6 cellular contexts compared by ENCODE assay signal in the genomic region with DNA sequence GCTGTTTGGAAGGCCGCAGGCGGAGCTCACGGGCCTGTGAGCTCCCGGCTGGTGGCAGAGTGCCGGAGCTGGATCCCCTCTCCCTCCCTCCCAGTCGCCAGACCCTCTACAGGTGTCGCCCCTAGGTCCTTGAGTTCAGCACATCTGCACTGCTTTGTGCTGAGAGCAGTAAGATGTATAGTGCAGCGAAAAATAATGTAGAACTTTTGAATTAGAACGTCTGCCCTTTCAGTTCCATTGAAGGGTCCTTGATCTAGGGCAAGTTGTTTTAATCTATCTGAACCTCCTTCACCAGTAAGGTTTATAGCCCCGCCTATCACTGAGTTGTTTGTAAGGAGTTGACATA. TPM values are rescaled to one million over a fixed set of nuclear protein-coding genes. Genes with fewer than 3 reads are reported as not detected.
DNase-seq lines count a peak whose midpoint lies in the region; ATAC-seq and TF ChIP-seq lines count a peak whose summit lies in the region.

No MANE protein-coding gene starts in this region.

- peak overlapping the region; percentile 95 for H3K9ac ChIP-seq in OCI-LY1 (ENCODE audit: low read length)

- TF ChIP-seq CTCF in OCI-LY1 (IDR thresholded peaks at IDR 0.05; ENCODE audit: low read length), result no peak
- TF ChIP-seq CTCF in heart right ventricle (IDR thresholded peaks at IDR 0.05), result no peak
- no peak for TF ChIP-seq CTCF in transverse colon (IDR thresholded peaks at IDR 0.05)

- H4K20me1 ChIP-seq in OCI-LY1 (ENCODE audit: insufficient read depth, low read length), result no peaks in the 10 kb centered on the region

- no peak overlapping the region; the same call in 1 of the 2 replicates for H2AFZ ChIP-seq in OCI-LY1 (ENCODE audit: low read length)

- ATAC-seq in activated T-cell treated with anti-CD3 and anti-CD28 coated beads, Interleukin-2, amount 50 U/mL, for 72 hours (replicated peaks in 1 of 2), result peak; percentile 70 to 75
- ATAC-seq in heart right ventricle, result peak; percentile 43 to 86 (median 70)

- in situ Hi-C loops in transverse colon (cut with MboI; ENCODE audit: low pct_ligation_motif_present in 1 of 4, low pct_unique_long_range_greater_than_20kb in 1 of 4, low sequenced_read_pairs in 3 of 4), result loop anchor here in 3 of 4 donors (25.0 kb wide), 4 partner anchors 332 to 1293 kb away; partner anchors contain the start of genes C11orf54 (in 2 of the 3), TAF1D (in 2 of the 3), CEP57 (in 1 of the 3) and FAM76B (in 1 of the 3)

- H3K4me3 Mint-ChIP-seq in activated T-cell treated with anti-CD3 and anti-CD28 coated beads, Interleukin-2, amount 50 U/mL, for 72 hours, result peak overlapping the region; percentile 94 to 96

- WGBS in heart right ventricle, 2 donors, result 0 to 2% methylated on average over 10 of the region's 10 CpGs
- WGBS in transverse colon (ENCODE audit: low coverage in 1 of 2), 2 donors, result 0% methylated on average over 2 to 10 of the region's 10 CpGs

- TF ChIP-seq EP300 in transverse colon (IDR thresholded peaks at IDR 0.05; ENCODE audit: low read depth), result no peak

- intact Hi-C loops in heart right ventricle (cut with DNase I) (loop anchor here in 1 of 10 donors (10.0 kb wide), 1 partner anchor 599 kb away; no protein-coding TSS in a partner anchor), transverse colon (cut with DNase I; ENCODE audit: low total_unique reads) (no loop called here)

- H3K4me1 ChIP-seq in OCI-LY1 (ENCODE audit: insufficient read depth, low read length, severe bottlenecking) (peaks cover 35% of the 10 kb centered on the region), heart right ventricle (peaks cover 0 to 33% (median 21%) of the 10 kb centered on the region in 9 donors), transverse colon (peaks cover 14 to 27% (median 18%) of the 10 kb centered on the region in 4 donors)

- no peak for TF ChIP-seq POLR2A in transverse colon (IDR thresholded peaks at IDR 0.05)

- H3K4me3 ChIP-seq in OCI-LY1 (ENCODE audit: low read depth, low read length, poor library complexity, severe bottlenecking) (peak overlapping the region; percentile 95), heart right ventricle (peak overlapping the region; percentile 55 to 95 (median 88)), transverse colon (peak overlapping the region; percentile 82 to 94 (median 88))

- H3K9me2 ChIP-seq in OCI-LY1 (ENCODE audit: low read depth, low read length), result no peaks in the 10 kb centered on the region

- no peak for DNase-seq in activated T-cell treated with anti-CD3 and anti-CD28 coated beads, Interleukin-2, amount 50 U/mL, for 72 hours
- DNase-seq in activated T-cell treated with anti-CD3 and anti-CD28 coated beads for 4 hours, result no peak
- DNase-seq in heart right ventricle, result no peak
- no peak for DNase-seq in transverse colon
- DNase-seq in nucleus accumbens (lab: John Stamatoyannopoulos, UW), result no peak

- H3K27ac Mint-ChIP-seq in activated T-cell treated with anti-CD3 and anti-CD28 coated beads, Interleukin-2, amount 50 U/mL, for 72 hours, result peak overlapping the region; percentile 98

- peaks cover 43% of the 10 kb centered on the region for H3K36me3 ChIP-seq in OCI-LY1 (ENCODE audit: insufficient read depth, low read length)
- H3K36me3 ChIP-seq in heart right ventricle, result peaks cover 0 to 48% (median 21%) of the 10 kb centered on the region in 9 donors
- H3K36me3 ChIP-seq in transverse colon, result peaks cover 0 to 24% (median 8%) of the 10 kb centered on the region in 4 donors

- no peaks in the 10 kb centered on the region for H3K9me3 Mint-ChIP-seq in activated T-cell treated with anti-CD3 and anti-CD28 coated beads, Interleukin-2, amount 50 U/mL, for 72 hours

- H3K79me2 ChIP-seq in OCI-LY1 (ENCODE audit: insufficient read depth, low read length), result peaks cover 36% of the 10 kb centered on the region

- peaks cover 5 to 19% of the 10 kb centered on the region in 2 donors for H3K36me3 Mint-ChIP-seq in activated T-cell treated with anti-CD3 and anti-CD28 coated beads, Interleukin-2, amount 50 U/mL, for 72 hours (ENCODE audit: insufficient read depth in 2 of 2)

- no peaks in the 10 kb centered on the region for H3K27me3 Mint-ChIP-seq in activated T-cell treated with anti-CD3 and anti-CD28 coated beads, Interleukin-2, amount 50 U/mL, for 72 hours (ENCODE audit: low read depth)

- peaks cover 31% of the 10 kb centered on the region for H3K4me1 Mint-ChIP-seq in activated T-cell treated with anti-CD3 and anti-CD28 coated beads, Interleukin-2, amount 50 U/mL, for 72 hours (ENCODE audit: low read depth)

- no peaks in the 10 kb centered on the region for H3F3A ChIP-seq in OCI-LY1 (ENCODE audit: insufficient read depth, low read length)

- no peaks in the 10 kb centered on the region for H3K27me3 ChIP-seq in OCI-LY1 (ENCODE audit: insufficient read depth, low read length)
- H3K27me3 ChIP-seq in heart right ventricle, result no peaks in the 10 kb centered on the region
- no peaks in the 10 kb centered on the region for H3K27me3 ChIP-seq in transverse colon

- H3K27ac ChIP-seq in OCI-LY1 (ENCODE audit: low read depth, low read length, poor library complexity, severe bottlenecking), result peak overlapping the region; percentile 18
- H3K27ac ChIP-seq in heart right ventricle, result peak overlapping the region; percentile 13 to 92 (median 74)
- peak overlapping the region; percentile 85 to 92 (median 90) for H3K27ac ChIP-seq in transverse colon

- H3K9me3 ChIP-seq in OCI-LY1 (ENCODE audit: low read length) (no peaks in the 10 kb centered on the region), heart right ventricle (no peaks in the 10 kb centered on the region), transverse colon (no peaks in the 10 kb centered on the region)

- H3K4me2 ChIP-seq in OCI-LY1 (ENCODE audit: low read length), result peak overlapping the region; percentile 86

RNA-seq across cellular contexts. Expression of gene ANKRD49, which starts 0.4 kb away (rescaled TPM):
- total RNA-seq in activated T-cell treated with anti-CD3 and anti-CD28 coated beads, Interleukin-2, amount 50 U/mL, for 72 hours, result 10 to 100 TPM; 24.2 to 28.1 TPM
- total RNA-seq in heart right ventricle (1 to 10 TPM; 1.9 to 8.0 (median 4.7) TPM), transverse colon (10 to 100 TPM; 24.4 to 43.6 (median 33.2) TPM)
- 10 to 100 TPM in 1 of 2 donors, 1 to 10 TPM in 1; 7.8 to 12.8 TPM for polyA plus RNA-seq in heart right ventricle

RNA-seq across cellular contexts. Expression of gene MRE11, which starts 0.5 kb away (rescaled TPM):
- 10 to 100 TPM; 43.8 to 49.1 TPM for total RNA-seq in activated T-cell treated with anti-CD3 and anti-CD28 coated beads, Interleukin-2, amount 50 U/mL, for 72 hours
- total RNA-seq in heart right ventricle (10 to 100 TPM in 1 of 10 donors, 1 to 10 TPM in 9; 6.4 to 11.2 (median 8.2) TPM), transverse colon (10 to 100 TPM in 2 of 4 donors, 1 to 10 TPM in 2; 5.6 to 17.0 (median 9.9) TPM)
- 1 to 10 TPM; 3.3 to 3.9 TPM for polyA plus RNA-seq in heart right ventricle

RNA-seq across cellular contexts. Expression of gene C11orf97, which starts 18.1 kb away (rescaled TPM):
- total RNA-seq in activated T-cell treated with anti-CD3 and anti-CD28 coated beads, Interleukin-2, amount 50 U/mL, for 72 hours, result not detected
- total RNA-seq in heart right ventricle (not detected), transverse colon (not detected)
- polyA plus RNA-seq in heart right ventricle, result not detected

RNA-seq across cellular contexts. Expression of gene FUT4, which starts 49.5 kb away (rescaled TPM):
- total RNA-seq in activated T-cell treated with anti-CD3 and anti-CD28 coated beads, Interleukin-2, amount 50 U/mL, for 72 hours, result 1 to 10 TPM; 5.4 to 5.5 TPM
- 1 to 10 TPM; 1.2 to 3.4 (median 1.6) TPM for total RNA-seq in heart right ventricle
- polyA plus RNA-seq in heart right ventricle, result under 1 TPM; 0.51 to 0.86 TPM
- total RNA-seq in transverse colon, result 10 to 100 TPM; 14.9 to 39.0 (median 22.4) TPM

Comparison
In these comparisons a context has a peak if more than half of its experiments do, and no peak if none do; other contexts are left out.
1. H3K27ac ChIP-seq: peak in every context shown above with its lines; median percentile 90 in transverse colon; 74 in heart right ventricle; 18 in OCI-LY1.